ENCODE assay signal across 17 cellular contexts in genomic region chr12:85588221-85588620, GRCh38.
"Had no signal": no experiment of that assay in that cellular context is flagged by ENCODE, and none has a peak within 500 bp of the region (broad histone marks: within the 10 kb centered on the region; RNA-seq: fewer than 3 reads in every experiment).

No MANE protein-coding gene starts in this region.

- H3K9me3 ChIP-seq: prostate gland, right lobe of liver, tibial artery, upper lobe of left lung, vagina had no signal

- H3K27me3 ChIP-seq: heart right ventricle, left lung, right lobe of liver, tibial artery, upper lobe of left lung, vagina had no signal

- H3K4me1 ChIP-seq: heart right ventricle, left lung, parathyroid adenoma, prostate gland, right lobe of liver, tibial artery, upper lobe of left lung, vagina had no signal

- H3K27ac ChIP-seq: heart right ventricle, left lung, parathyroid adenoma, prostate gland, right lobe of liver, tibial artery, upper lobe of left lung, vagina had no signal

- ATAC-seq: heart right ventricle; left lung; naive thymus-derived CD4-positive, alpha-beta T cell; stimulated activated memory B cell treated with anti-CD40 and anti-IgM and Interleukin-4, amounts not matched to agents 10 μg/mL and 1 μg/mL and 100 μg/mL, for 72 hours had no signal

- H3K4me3 ChIP-seq: heart right ventricle, left lung, lung, prostate gland, right lobe of liver, tibial artery, upper lobe of left lung, vagina had no signal

- DNase-seq: heart right ventricle; immature natural killer cell; left lung; naive thymus-derived CD4-positive, alpha-beta T cell; nephron progenitor cell; retina; right lobe of liver; stimulated activated CD4-positive, alpha-beta T cell treated with anti-CD3 and anti-CD28 coated beads, Interleukin-15, amount 100 ng/mL, for 24 hours; stimulated activated CD4-positive, alpha-beta T cell treated with anti-CD3 and anti-CD28 coated beads, Interleukin-1b, Interleukin-23, amount 100 ng/mL, for 48 hours; stimulated activated CD4-positive, alpha-beta T cell treated with anti-CD3 and anti-CD28 coated beads, Interleukin-4, amount 100 ng/mL, for 24 hours; tibial artery; upper lobe of left lung had no signal

- H3K36me3 ChIP-seq: heart right ventricle, left lung, prostate gland, right lobe of liver, tibial artery, upper lobe of left lung, vagina had no signal
